Comparison of ENCODE assay signal across 8 cellular contexts in the genomic region with DNA sequence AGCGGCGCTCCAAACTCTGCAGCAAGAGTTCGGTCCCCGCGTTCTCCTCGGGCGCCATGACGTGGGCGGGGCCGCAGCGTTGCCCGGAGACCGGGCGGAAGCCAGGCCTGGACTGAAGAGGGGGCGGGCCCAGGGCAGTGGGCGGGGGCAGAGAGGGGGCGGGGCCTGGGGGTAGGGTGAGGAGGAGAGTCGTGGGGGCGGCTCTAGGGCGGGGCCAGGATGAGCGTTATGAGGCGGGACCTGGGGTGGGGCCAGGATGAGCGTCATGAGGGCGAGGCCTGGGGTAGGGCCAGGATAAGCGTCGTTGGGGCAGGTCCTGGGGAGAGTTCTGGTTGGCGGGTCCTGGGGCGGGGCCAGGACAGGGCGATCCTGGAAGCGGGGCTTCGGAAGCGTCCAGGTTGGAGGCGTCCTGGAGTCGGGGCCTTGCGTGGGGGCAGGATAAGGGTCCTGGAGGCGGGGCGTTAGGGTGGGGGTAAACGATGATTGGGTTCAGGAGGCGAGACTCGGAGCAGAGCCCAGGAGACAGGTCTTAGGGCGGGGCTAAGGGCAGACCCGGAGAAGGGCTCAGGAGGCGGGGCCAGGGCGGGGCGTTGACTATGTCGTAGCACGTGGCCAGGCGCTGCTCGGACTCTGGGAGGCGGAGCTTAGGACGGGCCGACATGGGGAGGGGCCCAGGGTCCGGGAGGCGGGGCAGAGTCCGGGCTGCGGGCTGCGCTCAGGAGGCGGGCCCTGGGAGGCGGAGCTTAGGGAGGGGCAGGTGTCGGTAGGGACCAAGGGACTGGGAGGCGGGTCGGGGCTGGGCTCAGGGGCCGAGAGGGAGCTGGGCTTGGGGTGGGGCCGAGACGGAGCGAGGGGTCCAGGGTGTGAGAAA.
DNase-seq lines count a peak whose midpoint lies in the region; ATAC-seq and TF ChIP-seq lines count a peak whose summit lies in the region.
"Not testable (repeated sequence)": the region's sequence is repeated elsewhere in the genome, so short reads cannot be mapped to it uniquely, and the experiment has no call there.

No MANE protein-coding gene starts in this region.

- H3K27me3 ChIP-seq in kidney epithelial cell (ENCODE audit: control insufficient read depth, insufficient read depth, low read length): not testable (repeated sequence)

- not testable (repeated sequence) for TF ChIP-seq CTCF in choroid plexus epithelial cell (conservative IDR thresholded peaks at IDR 0.05; ENCODE audit: low read depth, low read length); kidney epithelial cell (IDR thresholded peaks at IDR 0.05; ENCODE audit: insufficient read depth, low read length, poor library complexity, severe bottlenecking)

- ATAC-seq in GM19043 (IDR thresholded peaks at IDR 0.05; ENCODE audit: low read depth, unreplicated experiment) (peak; percentile 94), HG03460 (IDR thresholded peaks at IDR 0.05; ENCODE audit: unreplicated experiment) (peak; percentile 83)

- DNase-seq in AG08396 (ENCODE audit: low spot score) (peak; percentile 96), NCI-H524 treated with DMSO at 0.1 percent for 48 hours (lab: John Stamatoyannopoulos, UW) (peak; percentile 34), choroid plexus epithelial cell (ENCODE audit: low read depth) (peak; percentile 99), kidney epithelial cell (ENCODE audit: low read depth) (peak; percentile 78)
- DNase-seq in activated CD4-positive, alpha-beta T cell treated with anti-CD3 and anti-CD28 coated beads for 4 hours: peak; percentile 95 to 99
- peak; percentile 96 to 98 (median 98) for DNase-seq in stimulated activated CD4-positive, alpha-beta T cell treated with anti-CD3 and anti-CD28 coated beads, Interleukin-12 subunit alpha, Interleukin-12 subunit beta, amount 100 ng/mL, for 48 hours (ENCODE audit: low read depth in 2 of 3, low spot score in 1 of 3)

- not testable (repeated sequence) for H3K36me3 ChIP-seq in kidney epithelial cell (ENCODE audit: control insufficient read depth, insufficient read depth, low read length)

- H3K4me3 ChIP-seq in choroid plexus epithelial cell (ENCODE audit: low read depth, low read length): peak overlapping the region; percentile 73
- peak overlapping the region; percentile 92 for H3K4me3 ChIP-seq in kidney epithelial cell (ENCODE audit: low read depth, low read length)

Comparison
In these comparisons a context has a peak if more than half of its experiments do, and no peak if none do; other contexts are left out.
1. Peak in every context shown above with its lines: DNase-seq, ATAC-seq and H3K4me3 ChIP-seq.
2. DNase-seq: peak in every context shown above with its lines; median percentile 99 in choroid plexus epithelial cell; 98 in stimulated activated CD4-positive, alpha-beta T cell treated with anti-CD3 and anti-CD28 coated beads, Interleukin-12 subunit alpha, Interleukin-12 subunit beta, amount 100 ng/mL, for 48 hours; 97 in activated CD4-positive, alpha-beta T cell treated with anti-CD3 and anti-CD28 coated beads for 4 hours; 96 in AG08396; 78 in kidney epithelial cell; 34 in NCI-H524 treated with DMSO at 0.1 percent for 48 hours.